In the genomic region with DNA sequence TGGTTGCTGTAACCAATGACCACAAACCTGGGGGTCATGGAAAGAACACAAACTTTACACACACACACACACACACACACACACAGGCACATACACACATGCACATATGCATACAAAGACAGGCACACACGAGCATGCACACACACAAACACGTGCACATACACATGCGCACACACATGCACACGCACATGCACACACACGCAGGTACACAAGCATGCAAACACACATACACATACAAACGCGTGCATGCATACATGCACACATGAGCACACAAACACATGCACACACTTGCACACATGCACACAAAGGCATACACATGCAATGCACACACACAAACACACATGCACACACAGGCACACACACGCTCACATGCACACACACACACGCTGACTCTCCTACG, we compare ENCODE assay signal across 19 cellular contexts. TPM values are rescaled to one million over a fixed set of nuclear protein-coding genes. Genes with fewer than 3 reads are reported as not detected.
"Had no signal": no experiment of that assay in that cellular context is flagged by ENCODE, and none has a peak within 500 bp of the region (broad histone marks: within the 10 kb centered on the region; RNA-seq: fewer than 3 reads in every experiment).

No MANE protein-coding gene starts in this region.

- H3K36me3 Mint-ChIP-seq: naive B cell had no signal

- H3K27ac ChIP-seq: coronary artery, heart left ventricle, psoas muscle, upper lobe of left lung had no signal

- H3K4me3 Mint-ChIP-seq: naive B cell had no signal

- H3K9me3 Mint-ChIP-seq: naive B cell had no signal

- H3K27me3 ChIP-seq: heart left ventricle, upper lobe of left lung had no signal

- H3K4me3 ChIP-seq: coronary artery, heart left ventricle, lung, psoas muscle, upper lobe of left lung had no signal

- FAIRE-seq: endothelial cell of umbilical vein had no signal

- ATAC-seq: heart left ventricle, left colon, psoas muscle, sciatic nerve had no signal

- H3K4me1 ChIP-seq: psoas muscle had no signal

- DNase-seq: activated CD4-positive, CD25-positive, alpha-beta regulatory T cell treated with anti-CD3 and anti-CD28 coated beads, Interleukin-2, amount 50 U/mL, for 72 hours; effector CD4-positive, alpha-beta T cell; foreskin melanocyte; heart left ventricle; left colon; midbrain; naive B cell; occipital lobe; psoas muscle; stimulated activated CD4-positive, alpha-beta T cell treated with anti-CD3 and anti-CD28 coated beads, Interleukin-12 subunit alpha, Interleukin-12 subunit beta, amount 100 ng/mL, for 4 hours; stimulated activated naive CD4-positive, alpha-beta T cell treated with Interleukin-2 at 50 U/mL for 16 hours; upper lobe of left lung had no signal

- H3K36me3 ChIP-seq: heart left ventricle, upper lobe of left lung had no signal

- H3K9me3 ChIP-seq: heart left ventricle, psoas muscle, upper lobe of left lung had no signal

RNA-seq across cellular contexts. Expression of gene UBASH3A, which starts 44.0 kb away (rescaled TPM):
- total RNA-seq: cardiac septum, endothelial cell of umbilical vein, occipital lobe had no signal
- polyA plus RNA-seq: endothelial cell of umbilical vein had no signal

RNA-seq across cellular contexts. Expression of gene RSPH1, which starts 48.3 kb away (rescaled TPM):
- total RNA-seq: activated CD8-positive, alpha-beta memory T cell treated with anti-CD3 and anti-CD28 coated beads for 36 hours; cardiac septum; endothelial cell of umbilical vein; T-helper 2 cell treated with Interferon-gamma antibody and Interleukin-4, amounts not matched to agents 100 ng/mL and 5 ng/mL, for 36 hours had no signal

RNA-seq across cellular contexts. Expression of gene TMPRSS3, which starts 51.9 kb away (rescaled TPM):
- total RNA-seq: cardiac septum, endothelial cell of umbilical vein, occipital lobe, sciatic nerve had no signal
- polyA plus RNA-seq: endothelial cell of umbilical vein, heart left ventricle, psoas muscle had no signal
